In the genomic region with DNA sequence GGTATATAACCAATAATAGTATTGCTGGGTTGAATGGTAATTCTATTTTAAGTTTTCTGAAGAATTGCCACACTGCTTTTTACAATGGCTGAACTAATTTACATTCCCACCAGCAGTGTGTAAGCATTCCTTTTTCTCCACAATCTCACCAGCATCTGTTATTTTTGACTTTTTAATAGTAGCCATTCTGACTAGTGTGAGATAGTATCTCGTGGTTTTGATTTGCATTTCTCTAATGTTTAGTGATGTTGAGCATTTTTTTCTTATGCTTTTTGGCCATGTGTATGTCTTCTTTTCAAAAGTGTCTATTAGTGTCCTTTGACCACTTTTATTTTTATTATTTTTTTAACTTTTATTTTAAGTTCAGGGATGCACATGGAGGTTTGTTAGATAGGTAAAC, we compare ENCODE assay signal across 20 cellular contexts.
A peak's percentile ranks its signal among the peaks of the same experiment; 100 is the strongest.
DNase-seq lines count a peak whose midpoint lies in the region; ATAC-seq, FAIRE-seq and TF ChIP-seq lines count a peak whose summit lies in the region.
"Had no signal": no experiment of that assay in that cellular context is flagged by ENCODE, and none has a peak within 500 bp of the region (broad histone marks: within the 10 kb centered on the region; RNA-seq: fewer than 3 reads in every experiment).

No MANE protein-coding gene starts in this region.

- H3K4me2 ChIP-seq in SK-N-SH (no peak overlapping the region), osteoblast (ENCODE audit: insufficient read depth, low read length) (no peak overlapping the region)
- H3K4me2 ChIP-seq: KMS-11 had no signal

- H4K20me1 ChIP-seq in SK-N-SH (ENCODE audit: insufficient read depth) (no peaks in the 10 kb centered on the region), osteoblast (ENCODE audit: insufficient read depth, low read length) (no peaks in the 10 kb centered on the region)

- no peaks in the 10 kb centered on the region for H3K27me3 Mint-ChIP-seq in activated CD4-positive, alpha-beta memory T cell treated with anti-CD3 and anti-CD28 coated beads, Interleukin-2, amount 10 ng/mL, durations not matched to agents 7 days and 5 days

- no peaks in the 10 kb centered on the region for H3K4me1 ChIP-seq in SK-N-SH (ENCODE audit: control insufficient read depth in 1 of 2, insufficient read depth in 2 of 2, low read depth in 1 of 2, low read length in 1 of 2)
- peaks cover 25% of the 10 kb centered on the region for H3K4me1 ChIP-seq in SJSA1 (replicated peaks)
- H3K4me1 ChIP-seq in osteoblast (ENCODE audit: insufficient read depth, low read length), result peaks cover 10% of the 10 kb centered on the region

- H3K36me3 ChIP-seq in SK-N-SH (replicated peaks in 1 of 2; ENCODE audit: control insufficient read depth in 1 of 2, insufficient read depth in 2 of 2, low read length in 1 of 2) (no peaks in the 10 kb centered on the region), SJSA1 (peaks cover 6% of the 10 kb centered on the region), osteoblast (ENCODE audit: insufficient read depth, low read length) (no peaks in the 10 kb centered on the region)
- H3K36me3 ChIP-seq: MG63 had no signal

- CTCF ChIA-PET in SK-N-SH (lab: Yijun Ruan, JAX), result no interaction called here
- CTCF ChIA-PET in activated CD4-positive, alpha-beta memory T cell treated with anti-CD3 and anti-CD28 coated beads, Interleukin-2, amount 10 ng/mL, durations not matched to agents 7 days and 5 days (lab: Charles Lee), result no interaction called here

- 38% methylated on average over 1 of the region's 1 CpG for WGBS in SK-N-SH (ENCODE audit: low lambda C conversion rate)

- H2AFZ ChIP-seq in SK-N-SH (ENCODE audit: low read depth), result no peak overlapping the region
- no peak overlapping the region for H2AFZ ChIP-seq in osteoblast (ENCODE audit: low read length)

- no peak for DNase-seq in SK-N-SH
- no peak for DNase-seq in SJSA1 (ENCODE audit: low read depth in 1 of 2, low spot score in 2 of 2)
- DNase-seq in osteoblast (ENCODE audit: insufficient read length, low spot score, missing footprints), result no peak
- no peak for DNase-seq in activated CD4-positive, alpha-beta memory T cell treated with anti-CD3 and anti-CD28 coated beads, Interleukin-2, amount 10 ng/mL, durations not matched to agents 7 days and 5 days
- DNase-seq in activated CD8-positive, alpha-beta memory T cell treated with anti-CD3 and anti-CD28 coated beads, Interleukin-2, amount 50 U/mL, for 4 hours, result no peak
- DNase-seq in T-helper 1 cell, result no peak
- DNase-seq: COR-L47, MG63, NCI-H1105 treated with DMSO at 0.1 percent for 48 hours, NCI-H1930, NCI-H2171, NCI-H446 treated with DMSO at 0.1 percent for 48 hours, NCI-H748 treated with DMSO at 0.1 percent for 48 hours, PC-3 had no signal

- peaks cover 10% of the 10 kb centered on the region for H3K9me3 Mint-ChIP-seq in activated CD4-positive, alpha-beta memory T cell treated with anti-CD3 and anti-CD28 coated beads, Interleukin-2, amount 10 ng/mL, durations not matched to agents 7 days and 5 days

- no peaks in the 10 kb centered on the region for H3K4me1 Mint-ChIP-seq in activated CD4-positive, alpha-beta memory T cell treated with anti-CD3 and anti-CD28 coated beads, Interleukin-2, amount 10 ng/mL, durations not matched to agents 7 days and 5 days
- H3K4me1 Mint-ChIP-seq: CD14-positive monocyte had no signal

- peaks cover 5% of the 10 kb centered on the region for H3F3A ChIP-seq in SK-N-SH (replicated peaks; ENCODE audit: insufficient read depth)

- H3K9me2 ChIP-seq in SK-N-SH, result no peaks in the 10 kb centered on the region

- H3K4me3 ChIP-seq in SK-N-SH (ENCODE audit: low read depth in 2 of 2, low read length in 1 of 2) (no peak overlapping the region), SJSA1 (no peak overlapping the region), osteoblast (ENCODE audit: insufficient read depth, low read length) (no peak overlapping the region)
- H3K4me3 ChIP-seq: MG63 had no signal

- no peak overlapping the region for H3K27ac Mint-ChIP-seq in activated CD4-positive, alpha-beta memory T cell treated with anti-CD3 and anti-CD28 coated beads, Interleukin-2, amount 10 ng/mL, durations not matched to agents 7 days and 5 days
- H3K27ac Mint-ChIP-seq: CD14-positive monocyte had no signal

- H3K4me3 Mint-ChIP-seq in activated CD4-positive, alpha-beta memory T cell treated with anti-CD3 and anti-CD28 coated beads, Interleukin-2, amount 10 ng/mL, durations not matched to agents 7 days and 5 days, result no peak overlapping the region
- H3K4me3 Mint-ChIP-seq: CD14-positive monocyte had no signal

- H3K9me3 ChIP-seq in SK-N-SH, result no peaks in the 10 kb centered on the region
- peaks cover 6% of the 10 kb centered on the region for H3K9me3 ChIP-seq in SJSA1 (replicated peaks)
- peaks cover 3% of the 10 kb centered on the region for H3K9me3 ChIP-seq in osteoblast (ENCODE audit: low read depth, low read length)

- no peak overlapping the region for H3K9ac ChIP-seq in SK-N-SH
- H3K9ac ChIP-seq: KMS-11 had no signal

- H3K79me2 ChIP-seq in SK-N-SH (ENCODE audit: insufficient read depth), result no peaks in the 10 kb centered on the region
- no peaks in the 10 kb centered on the region for H3K79me2 ChIP-seq in osteoblast (ENCODE audit: insufficient read depth, low read length)

- ATAC-seq in SK-N-SH treated with all-trans-retinoic acid at 6 μM for 48 hours, result no peak
- ATAC-seq: PC-3 had no signal

- H3K27ac ChIP-seq in SK-N-SH (ENCODE audit: low read depth in 2 of 2, low read length in 1 of 2) (peak overlapping the region in 1 of 2 experiments; percentile 45; a peak in 1 of 4 replicates), SJSA1 (peak overlapping the region; percentile 93), osteoblast (ENCODE audit: low read depth, low read length) (peak overlapping the region; percentile 94)
- H3K27ac ChIP-seq: 22Rv1, KMS-11 had no signal

- TF ChIP-seq CTCF in SK-N-SH (IDR thresholded peaks at IDR 0.05) (no peak), osteoblast (IDR thresholded peaks at IDR 0.05; ENCODE audit: extremely low read depth, low read depth, low read length) (no peak)

- peak; percentile 95 for FAIRE-seq in endometrium (lab: Jason Lieb, UNC)
- FAIRE-seq: G401.6 had no signal

- no peak for TF ChIP-seq EP300 in SK-N-SH (IDR thresholded peaks at IDR 0.05; ENCODE audit: borderline replicate concordance in 1 of 2, low read depth in 1 of 2, low read length in 1 of 2)

- no peak for TF ChIP-seq RAD21 in SK-N-SH (IDR thresholded peaks at IDR 0.05; ENCODE audit: low read length)

- H3K36me3 Mint-ChIP-seq in activated CD4-positive, alpha-beta memory T cell treated with anti-CD3 and anti-CD28 coated beads, Interleukin-2, amount 10 ng/mL, durations not matched to agents 7 days and 5 days (ENCODE audit: low read depth), result no peaks in the 10 kb centered on the region
- H3K36me3 Mint-ChIP-seq: CD14-positive monocyte had no signal

- no peaks in the 10 kb centered on the region for H3K27me3 ChIP-seq in SK-N-SH (ENCODE audit: insufficient read depth)
- H3K27me3 ChIP-seq in SJSA1 (replicated peaks), result no peaks in the 10 kb centered on the region
- no peaks in the 10 kb centered on the region for H3K27me3 ChIP-seq in osteoblast (ENCODE audit: insufficient read depth, low read length)
- H3K27me3 ChIP-seq: MG63 had no signal

- POLR2A ChIA-PET in SK-N-SH (lab: Yijun Ruan, JAX), result no interaction called here
- POLR2A ChIA-PET in activated CD4-positive, alpha-beta memory T cell treated with anti-CD3 and anti-CD28 coated beads, Interleukin-2, amount 10 ng/mL, durations not matched to agents 7 days and 5 days (lab: Charles Lee), result no interaction called here

TF ChIP-seq in SK-N-SH, 30 proteins besides CTCF, POLR2A, EP300 and RAD21 (continues in another document):
- 0 out of 2 replicates have a peak, but pooled peaks have one; percentile 13 for TF ChIP-seq JUND (IDR thresholded peaks at IDR 0.05)
- TF ChIP-seq TCF12 (IDR thresholded peaks at IDR 0.05), result peak; percentile 47; the same call in 1 of the 2 replicates
- 0 out of 2 replicates have a peak, but pooled peaks have one; percentile 20 for TF ChIP-seq RXRA (IDR thresholded peaks at IDR 0.05; ENCODE audit: borderline replicate concordance, low read depth)
- TF ChIP-seq GABPA (IDR thresholded peaks at IDR 0.05; ENCODE audit: low read depth), result no peak
- TF ChIP-seq ELF1 (IDR thresholded peaks at IDR 0.05), result no peak
- no peak for TF ChIP-seq RCOR1 (IDR thresholded peaks at IDR 0.05; ENCODE audit: low read length)
- TF ChIP-seq CHD2 (IDR thresholded peaks at IDR 0.05; ENCODE audit: low read length, partially characterized antibody), result no peak
- no peak for TF ChIP-seq TAF1 (IDR thresholded peaks at IDR 0.05; ENCODE audit: borderline replicate concordance, low read depth, low read length)
- TF ChIP-seq MEF2A (IDR thresholded peaks at IDR 0.05; ENCODE audit: borderline replicate concordance, low read depth), result no peak

TF ChIP-seq in SK-N-SH treated with all-trans-retinoic acid at 6 μM for 48 hours, 23 proteins besides CTCF, POLR2A, EP300 and RAD21 (continues in another document):
- TF ChIP-seq OSR1 (CRISPR knock-in tag; IDR thresholded peaks at IDR 0.05), result no peak
- TF ChIP-seq, protein P1, sequence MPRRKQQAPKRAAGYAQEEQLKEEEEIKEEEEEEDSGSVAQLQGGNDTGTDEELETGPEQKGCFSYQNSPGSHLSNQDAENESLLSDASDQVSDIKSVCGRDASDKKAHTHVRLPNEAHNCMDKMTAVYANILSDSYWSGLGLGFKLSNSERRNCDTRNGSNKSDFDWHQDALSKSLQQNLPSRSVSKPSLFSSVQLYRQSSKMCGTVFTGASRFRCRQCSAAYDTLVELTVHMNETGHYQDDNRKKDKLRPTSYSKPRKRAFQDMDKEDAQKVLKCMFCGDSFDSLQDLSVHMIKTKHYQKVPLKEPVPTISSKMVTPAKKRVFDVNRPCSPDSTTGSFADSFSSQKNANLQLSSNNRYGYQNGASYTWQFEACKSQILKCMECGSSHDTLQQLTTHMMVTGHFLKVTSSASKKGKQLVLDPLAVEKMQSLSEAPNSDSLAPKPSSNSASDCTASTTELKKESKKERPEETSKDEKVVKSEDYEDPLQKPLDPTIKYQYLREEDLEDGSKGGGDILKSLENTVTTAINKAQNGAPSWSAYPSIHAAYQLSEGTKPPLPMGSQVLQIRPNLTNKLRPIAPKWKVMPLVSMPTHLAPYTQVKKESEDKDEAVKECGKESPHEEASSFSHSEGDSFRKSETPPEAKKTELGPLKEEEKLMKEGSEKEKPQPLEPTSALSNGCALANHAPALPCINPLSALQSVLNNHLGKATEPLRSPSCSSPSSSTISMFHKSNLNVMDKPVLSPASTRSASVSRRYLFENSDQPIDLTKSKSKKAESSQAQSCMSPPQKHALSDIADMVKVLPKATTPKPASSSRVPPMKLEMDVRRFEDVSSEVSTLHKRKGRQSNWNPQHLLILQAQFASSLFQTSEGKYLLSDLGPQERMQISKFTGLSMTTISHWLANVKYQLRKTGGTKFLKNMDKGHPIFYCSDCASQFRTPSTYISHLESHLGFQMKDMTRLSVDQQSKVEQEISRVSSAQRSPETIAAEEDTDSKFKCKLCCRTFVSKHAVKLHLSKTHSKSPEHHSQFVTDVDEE (CRISPR knock-in tag; IDR thresholded peaks at IDR 0.05), result no peak
- TF ChIP-seq SNAI2 (CRISPR knock-in tag; IDR thresholded peaks at IDR 0.05), result no peak
- TF ChIP-seq RARB (CRISPR knock-in tag; IDR thresholded peaks at IDR 0.05), result no peak
